1 cellular context compared by ENCODE assay signal in genomic region chr10:78301481-78301880, GRCh38.
TF ChIP-seq lines count a peak whose summit lies in the region.

No MANE protein-coding gene starts in this region.

TF ChIP-seq in IMR-90, 13 proteins besides CTCF, POLR2A, EP300 and RAD21 (continued from another document):
- TF ChIP-seq NFE2L2 (IDR thresholded peaks at IDR 0.05; ENCODE audit: low read depth, low read length), result no peak
- TF ChIP-seq RFX5 (IDR thresholded peaks at IDR 0.05; ENCODE audit: low read depth, low read length), result no peak
- TF ChIP-seq RCOR1 (IDR thresholded peaks at IDR 0.05; ENCODE audit: insufficient replicate concordance, low read length), result no peak
- no peak for TF ChIP-seq ELK1 (IDR thresholded peaks at IDR 0.05; ENCODE audit: borderline replicate concordance, low read depth, low read length)
TF ChIP-seq in IMR-90: peak in this region for 0.
